15 cellular contexts compared by ENCODE assay signal in genomic region chr4:17680985-17681920, GRCh38.
DNase-seq lines count a peak whose midpoint lies in the region; ATAC-seq and TF ChIP-seq lines count a peak whose summit lies in the region.
"Had no signal": no experiment of that assay in that cellular context is flagged by ENCODE, and none has a peak within 500 bp of the region (broad histone marks: within the 10 kb centered on the region; RNA-seq: fewer than 3 reads in every experiment).

No MANE protein-coding gene starts in this region.

- H2AFZ ChIP-seq in OCI-LY3 (ENCODE audit: low read depth, low read length), result peak overlapping the region; percentile 36; the same call in 1 of the 2 replicates
- no peak overlapping the region for H2AFZ ChIP-seq in mesenchymal stem cell (ENCODE audit: low read depth, low read length)

- H3K4me2 ChIP-seq in BLaER1 (peak overlapping the region; percentile 35), OCI-LY3 (ENCODE audit: low read length) (peak overlapping the region; percentile 46), mesenchymal stem cell (ENCODE audit: low read length, poor library complexity, severe bottlenecking) (no peak overlapping the region)

- H3K79me1 ChIP-seq in mesenchymal stem cell (replicated peaks; ENCODE audit: low read length, poor library complexity, severe bottlenecking), result no peaks in the 10 kb centered on the region

- no peak overlapping the region for H3K18ac ChIP-seq in mesenchymal stem cell (ENCODE audit: low read depth in 1 of 2, low read length in 2 of 2)

- ATAC-seq in lung (ENCODE audit: insufficient read depth, low FRiP score), result no peak

- WGBS in lung, 2 donors, result 66 to 86% methylated on average over 3 of the region's 3 CpGs
- 49% methylated on average over 3 of the region's 3 CpGs for WGBS in mesenchymal stem cell

- H4K91ac ChIP-seq in mesenchymal stem cell (ENCODE audit: low read length), result no peak overlapping the region

- no peak overlapping the region for H3K9ac ChIP-seq in BLaER1
- no peak overlapping the region for H3K9ac ChIP-seq in OCI-LY3 (ENCODE audit: low read length)
- no peak overlapping the region for H3K9ac ChIP-seq in skeletal muscle tissue (ENCODE audit: low read depth in 1 of 3, low read length in 3 of 3)
- no peak overlapping the region for H3K9ac ChIP-seq in mesenchymal stem cell (ENCODE audit: low read length)

- H3K9me3 ChIP-seq in BLaER1, result peaks cover 7% of the 10 kb centered on the region; the same call in 1 of the 2 replicates
- H3K9me3 ChIP-seq in OCI-LY3 (ENCODE audit: insufficient read depth, low read length), result no peaks in the 10 kb centered on the region
- H3K9me3 ChIP-seq in lung (ENCODE audit: control insufficient read depth in 2 of 2, insufficient read depth in 1 of 2, low read length in 1 of 2), result no peaks in the 10 kb centered on the region
- H3K9me3 ChIP-seq in skeletal muscle tissue (ENCODE audit: control insufficient read depth in 3 of 3, low read length in 3 of 3), result no peaks in the 10 kb centered on the region
- H3K9me3 ChIP-seq in mesenchymal stem cell (ENCODE audit: control insufficient read depth, low read length), result no peaks in the 10 kb centered on the region

- H3K4me3 ChIP-seq in BLaER1 (no peak overlapping the region), OCI-LY3 (ENCODE audit: low read length) (no peak overlapping the region), lung (no peak overlapping the region), skeletal muscle tissue (ENCODE audit: low read length in 3 of 3) (no peak overlapping the region), mesenchymal stem cell (ENCODE audit: insufficient read depth in 1 of 2, low read depth in 1 of 2, low read length in 2 of 2) (no peak overlapping the region)

- no peak overlapping the region for H2AK5ac ChIP-seq in mesenchymal stem cell (ENCODE audit: low read length, severe bottlenecking)

- no peak overlapping the region for H2BK15ac ChIP-seq in mesenchymal stem cell (ENCODE audit: low read depth, poor library complexity, severe bottlenecking)

- no peaks in the 10 kb centered on the region for H3K79me2 ChIP-seq in OCI-LY3 (ENCODE audit: low read length)

- H2BK120ac ChIP-seq in mesenchymal stem cell (ENCODE audit: low read depth, low read length), result no peak overlapping the region

- TF ChIP-seq CTCF in OCI-LY3 (IDR thresholded peaks at IDR 0.05; ENCODE audit: low read depth, low read length) (no peak), lung (IDR thresholded peaks at IDR 0.05; ENCODE audit: control extremely low read depth, extremely low read depth) (no peak)

- H2BK12ac ChIP-seq in mesenchymal stem cell (ENCODE audit: low read length in 2 of 2), result no peak overlapping the region

- no peak overlapping the region for H3K4ac ChIP-seq in mesenchymal stem cell (ENCODE audit: low read depth in 1 of 2, low read length in 2 of 2)

- H3K4me1 ChIP-seq in BLaER1 (peaks cover 17% of the 10 kb centered on the region), OCI-LY3 (ENCODE audit: low read length) (peaks cover 13% of the 10 kb centered on the region), lung (ENCODE audit: control insufficient read depth in 2 of 2, insufficient read depth in 2 of 2, low read length in 2 of 2) (no peaks in the 10 kb centered on the region), skeletal muscle tissue (ENCODE audit: control insufficient read depth in 3 of 3, insufficient read depth in 3 of 3, low read length in 3 of 3) (peaks cover 6 to 20% (median 9%) of the 10 kb centered on the region in 3 donors), mesenchymal stem cell (ENCODE audit: control insufficient read depth, insufficient read depth, low read depth, low read length) (no peaks in the 10 kb centered on the region)

- H3K14ac ChIP-seq in mesenchymal stem cell (ENCODE audit: low read length in 2 of 2), result no peak overlapping the region

- H4K20me1 ChIP-seq in BLaER1 (no peaks in the 10 kb centered on the region), OCI-LY3 (ENCODE audit: insufficient read depth, low read length) (no peaks in the 10 kb centered on the region)

- no peak overlapping the region for H4K8ac ChIP-seq in mesenchymal stem cell (ENCODE audit: low read length)

- H3K27me3 ChIP-seq in BLaER1, result no peaks in the 10 kb centered on the region
- H3K27me3 ChIP-seq in OCI-LY3 (ENCODE audit: low read depth, low read length), result no peaks in the 10 kb centered on the region
- H3K27me3 ChIP-seq in lung (ENCODE audit: control insufficient read depth, insufficient read depth), result no peaks in the 10 kb centered on the region
- H3K27me3 ChIP-seq in skeletal muscle tissue (ENCODE audit: control insufficient read depth in 3 of 3, insufficient read depth in 3 of 3, low read length in 3 of 3), result no peaks in the 10 kb centered on the region
- H3K27me3 ChIP-seq in mesenchymal stem cell (ENCODE audit: control insufficient read depth in 1 of 2, insufficient read depth in 1 of 2, low read length in 2 of 2), result peaks cover 0 to 2% of the 10 kb centered on the region in 2 experiments

- DNase-seq in lung (ENCODE audit: low spot score) (peak; percentile 24), activated gamma-delta T cell (lab: John Stamatoyannopoulos, UW) (no peak), GM03348 (ENCODE audit: low spot score) (no peak), mesenchymal stem cell (no peak), AG08396 (ENCODE audit: low spot score) (no peak)
- DNase-seq: AML-193; C1 segment of cervical spinal cord; CD4-positive, alpha-beta memory T cell; DMS153; DMS79 treated with DMSO at 0.1 percent for 48 hours; EL had no signal

- no peak overlapping the region for H2BK5ac ChIP-seq in mesenchymal stem cell (ENCODE audit: low read depth, low read length, poor library complexity, severe bottlenecking)

- no peak overlapping the region for H3K23ac ChIP-seq in mesenchymal stem cell (ENCODE audit: low read length in 2 of 2)

- no peak overlapping the region for H3K27ac ChIP-seq in BLaER1
- H3K27ac ChIP-seq in OCI-LY3 (ENCODE audit: low read length), result peak overlapping the region; percentile 13; the same call in 1 of the 2 replicates
- no peak overlapping the region for H3K27ac ChIP-seq in lung (ENCODE audit: low read depth in 1 of 2, low read length in 1 of 2)
- H3K27ac ChIP-seq in skeletal muscle tissue (ENCODE audit: low read depth, low read length), result peak overlapping the region; percentile 63
- H3K27ac ChIP-seq in mesenchymal stem cell (ENCODE audit: low read length, poor library complexity, severe bottlenecking), result no peak overlapping the region
- H3K27ac ChIP-seq: 22Rv1 had no signal

- H3K36me3 ChIP-seq in BLaER1, result no peaks in the 10 kb centered on the region
- no peaks in the 10 kb centered on the region for H3K36me3 ChIP-seq in OCI-LY3 (replicated peaks; ENCODE audit: low read depth, low read length)
- no peaks in the 10 kb centered on the region for H3K36me3 ChIP-seq in lung (ENCODE audit: control insufficient read depth in 2 of 2, insufficient read depth in 2 of 2, low read length in 2 of 2)
- no peaks in the 10 kb centered on the region for H3K36me3 ChIP-seq in skeletal muscle tissue (ENCODE audit: control insufficient read depth in 3 of 3, insufficient read depth in 3 of 3, low read length in 3 of 3)
- H3K36me3 ChIP-seq in mesenchymal stem cell (ENCODE audit: control insufficient read depth in 1 of 2, insufficient read depth in 2 of 2, low read depth in 1 of 2, low read length in 2 of 2), result no peaks in the 10 kb centered on the region

Comparison
In these comparisons a context has a peak if more than half of its experiments do, and no peak if none do; other contexts are left out.
1. H3K27ac ChIP-seq: peak in OCI-LY3 (single experiment) and skeletal muscle tissue (single experiment); none in BLaER1 (single experiment), lung (0 of 2) and mesenchymal stem cell (single experiment).